ENCODE assay signal across 1 cellular context in genomic region chr13:55439450-55439849, GRCh38.
TF ChIP-seq lines count a peak whose summit lies in the region.

No MANE protein-coding gene starts in this region.

TF ChIP-seq in GM23338, 12 proteins besides CTCF, POLR2A, EP300 and RAD21 (continued from another document):
- TF ChIP-seq ZNF462 (CRISPR knock-in tag; IDR thresholded peaks at IDR 0.05): no peak
- no peak for TF ChIP-seq NANOG (IDR thresholded peaks at IDR 0.05; ENCODE audit: borderline replicate concordance)
- TF ChIP-seq CREB1 (CRISPR knock-in tag; IDR thresholded peaks at IDR 0.05; ENCODE audit: low read depth): no peak
- TF ChIP-seq STAT1 (IDR thresholded peaks at IDR 0.05; ENCODE audit: unreplicated experiment): no peak
- TF ChIP-seq JUNB (IDR thresholded peaks at IDR 0.05; ENCODE audit: unreplicated experiment): no peak
- no peak for TF ChIP-seq EZH2 (IDR thresholded peaks at IDR 0.05; ENCODE audit: low read depth, unreplicated experiment)
- no peak for TF ChIP-seq EZH2phosphoT487 (IDR thresholded peaks at IDR 0.05; ENCODE audit: unreplicated experiment)
- TF ChIP-seq POLR2AphosphoS5 (IDR thresholded peaks at IDR 0.05; ENCODE audit: low read depth): no peak
